In genomic region chr17:4221163-4221562, GRCh38 we compare ENCODE assay signal across 1 cellular context.
TF ChIP-seq lines count a peak whose summit lies in the region.

No MANE protein-coding gene starts in this region.

TF ChIP-seq in HepG2, 621 proteins besides CTCF, POLR2A, EP300 and RAD21 (continued from another document and continues in another):
- TF ChIP-seq PBX3 (CRISPR knock-in tag; IDR thresholded peaks at IDR 0.05; ENCODE audit: borderline replicate concordance), result no peak
- no peak for TF ChIP-seq HNF4G (IDR thresholded peaks at IDR 0.05; ENCODE audit: borderline replicate concordance, low read depth, low read length)
- TF ChIP-seq HNF4G (CRISPR knock-in tag; IDR thresholded peaks at IDR 0.05; ENCODE audit: borderline replicate concordance, low read depth), result no peak
- 0 out of 2 replicates have a peak, but pooled peaks have one; percentile 44 for TF ChIP-seq GFI1 (CRISPR knock-in tag; IDR thresholded peaks at IDR 0.05; ENCODE audit: borderline replicate concordance)
- no peak for TF ChIP-seq RCOR2 (CRISPR knock-in tag; IDR thresholded peaks at IDR 0.05)
- no peak for TF ChIP-seq HNRNPK (IDR thresholded peaks at IDR 0.05; ENCODE audit: low read depth, low read length, poor library complexity, severe bottlenecking)
- TF ChIP-seq ZNF589 (CRISPR knock-in tag; conservative IDR thresholded peaks at IDR 0.05), result no peak
- no peak for TF ChIP-seq SSRP1 (CRISPR knock-in tag; IDR thresholded peaks at IDR 0.05)
- TF ChIP-seq SP1 (IDR thresholded peaks at IDR 0.05), result no peak
- TF ChIP-seq SP1 (CRISPR knock-in tag; IDR thresholded peaks at IDR 0.05), result no peak
- no peak for TF ChIP-seq ZSCAN9 (CRISPR knock-in tag; IDR thresholded peaks at IDR 0.05; ENCODE audit: borderline replicate concordance)
- TF ChIP-seq HDAC6 (IDR thresholded peaks at IDR 0.05; ENCODE audit: low read depth, low read length), result no peak
- TF ChIP-seq ZBTB7B (CRISPR knock-in tag; IDR thresholded peaks at IDR 0.05), result no peak
- no peak for TF ChIP-seq ATM (IDR thresholded peaks at IDR 0.05; ENCODE audit: borderline replicate concordance)
- TF ChIP-seq SOX6 (IDR thresholded peaks at IDR 0.05), result no peak
- TF ChIP-seq SOX6 (CRISPR knock-in tag; IDR thresholded peaks at IDR 0.05), result peak; percentile 82
- TF ChIP-seq MXI1 (IDR thresholded peaks at IDR 0.05; ENCODE audit: borderline replicate concordance, low read depth, low read length), result no peak
- TF ChIP-seq KDM6A (CRISPR knock-in tag; IDR thresholded peaks at IDR 0.05; ENCODE audit: low read depth), result no peak
- 0 out of 2 replicates have a peak, but pooled peaks have one; percentile 50 for TF ChIP-seq NR2F2 (IDR thresholded peaks at IDR 0.05; ENCODE audit: borderline replicate concordance, low read depth)
- no peak for TF ChIP-seq ELK4 (CRISPR knock-in tag; IDR thresholded peaks at IDR 0.05; ENCODE audit: borderline replicate concordance)
- no peak for TF ChIP-seq ZNF550 (CRISPR knock-in tag; IDR thresholded peaks at IDR 0.05; ENCODE audit: borderline replicate concordance)
- TF ChIP-seq TBL1XR1 (IDR thresholded peaks at IDR 0.05; ENCODE audit: borderline replicate concordance, low read length, partially characterized antibody), result no peak
- TF ChIP-seq CSRNP1 (CRISPR knock-in tag; IDR thresholded peaks at IDR 0.05), result no peak
- peak; percentile 28; the same call in 1 of the 2 replicates for TF ChIP-seq RXRA (CRISPR knock-in tag; IDR thresholded peaks at IDR 0.05)
- TF ChIP-seq ZNF460 (CRISPR knock-in tag; IDR thresholded peaks at IDR 0.05; ENCODE audit: borderline replicate concordance), result no peak
- no peak for TF ChIP-seq KLF9 (CRISPR knock-in tag; IDR thresholded peaks at IDR 0.05; ENCODE audit: low read depth)
- TF ChIP-seq ZNF292 (CRISPR knock-in tag; IDR thresholded peaks at IDR 0.05; ENCODE audit: borderline replicate concordance, low read depth), result no peak
- TF ChIP-seq BCL6 (CRISPR knock-in tag; IDR thresholded peaks at IDR 0.05), result 0 out of 2 replicates have a peak, but pooled peaks have one; percentile 14
- TF ChIP-seq ZFY (CRISPR knock-in tag; IDR thresholded peaks at IDR 0.05), result no peak
- TF ChIP-seq SMARCC2 (IDR thresholded peaks at IDR 0.05), result no peak
- TF ChIP-seq ZBTB38 (CRISPR knock-in tag; IDR thresholded peaks at IDR 0.05), result no peak
- TF ChIP-seq PTBP1 (IDR thresholded peaks at IDR 0.05; ENCODE audit: low read depth, low read length, poor library complexity, severe bottlenecking), result no peak
- no peak for TF ChIP-seq ZC3H13 (CRISPR knock-in tag; IDR thresholded peaks at IDR 0.05)
- no peak for TF ChIP-seq ZNF652 (CRISPR knock-in tag; IDR thresholded peaks at IDR 0.05; ENCODE audit: borderline replicate concordance, low read depth)
- TF ChIP-seq ZBTB14 (CRISPR knock-in tag; IDR thresholded peaks at IDR 0.05), result no peak
- no peak for TF ChIP-seq JUND (CRISPR knock-in tag; IDR thresholded peaks at IDR 0.05)
- TF ChIP-seq MAFF (IDR thresholded peaks at IDR 0.05; ENCODE audit: low read depth, low read length), result no peak
- TF ChIP-seq CHCHD3 (CRISPR knock-in tag; IDR thresholded peaks at IDR 0.05), result no peak
- no peak for TF ChIP-seq TRIM22 (IDR thresholded peaks at IDR 0.05)
- no peak for TF ChIP-seq KDM4B (CRISPR knock-in tag; IDR thresholded peaks at IDR 0.05)
- no peak for TF ChIP-seq HMG20B (CRISPR knock-in tag; conservative IDR thresholded peaks at IDR 0.05)
- no peak for TF ChIP-seq ZNF616 (CRISPR knock-in tag; IDR thresholded peaks at IDR 0.05; ENCODE audit: low read depth)
- TF ChIP-seq MYNN (CRISPR knock-in tag; IDR thresholded peaks at IDR 0.05; ENCODE audit: low read depth), result no peak
- no peak for TF ChIP-seq THRA (CRISPR knock-in tag; IDR thresholded peaks at IDR 0.05; ENCODE audit: borderline replicate concordance)
- no peak for TF ChIP-seq THAP9 (CRISPR knock-in tag; IDR thresholded peaks at IDR 0.05; ENCODE audit: borderline replicate concordance)
- TF ChIP-seq KMT2A (CRISPR knock-in tag; IDR thresholded peaks at IDR 0.05), result no peak
- peak in 1 of 2 experiments; percentile 60; a peak in 1 of 4 replicates for TF ChIP-seq ATF4 (CRISPR knock-in tag; IDR thresholded peaks at IDR 0.05)
- TF ChIP-seq ZFP41 (CRISPR knock-in tag; IDR thresholded peaks at IDR 0.05; ENCODE audit: borderline replicate concordance), result no peak
- TF ChIP-seq SYNCRIP (IDR thresholded peaks at IDR 0.05; ENCODE audit: insufficient read depth, low read depth, low read length), result no peak
- TF ChIP-seq TCF7 (IDR thresholded peaks at IDR 0.05; ENCODE audit: low read depth), result no peak
- TF ChIP-seq DPF2 (CRISPR knock-in tag; IDR thresholded peaks at IDR 0.05; ENCODE audit: borderline replicate concordance, low read depth), result no peak
- no peak for TF ChIP-seq RBFOX2 (IDR thresholded peaks at IDR 0.05; ENCODE audit: low read depth, low read length)
- TF ChIP-seq ATF7 (IDR thresholded peaks at IDR 0.05), result no peak
- no peak for TF ChIP-seq ATF7 (CRISPR knock-in tag; IDR thresholded peaks at IDR 0.05)
- TF ChIP-seq ZFP82 (CRISPR knock-in tag; IDR thresholded peaks at IDR 0.05; ENCODE audit: borderline replicate concordance), result no peak
- TF ChIP-seq GRHL1 (CRISPR knock-in tag; conservative IDR thresholded peaks at IDR 0.05), result no peak
- no peak for TF ChIP-seq GATAD1 (CRISPR knock-in tag; IDR thresholded peaks at IDR 0.05)
- TF ChIP-seq KLF11 (CRISPR knock-in tag; IDR thresholded peaks at IDR 0.05), result no peak
- TF ChIP-seq ZKSCAN1 (IDR thresholded peaks at IDR 0.05; ENCODE audit: low read length), result no peak
- TF ChIP-seq SRSF1 (optimal IDR thresholded peaks at IDR 0.05; ENCODE audit: low read depth, low read length), result no peak
- TF ChIP-seq NFIC (IDR thresholded peaks at IDR 0.05; ENCODE audit: low read length), result no peak
